8 cellular contexts compared by ENCODE assay signal in the genomic region with DNA sequence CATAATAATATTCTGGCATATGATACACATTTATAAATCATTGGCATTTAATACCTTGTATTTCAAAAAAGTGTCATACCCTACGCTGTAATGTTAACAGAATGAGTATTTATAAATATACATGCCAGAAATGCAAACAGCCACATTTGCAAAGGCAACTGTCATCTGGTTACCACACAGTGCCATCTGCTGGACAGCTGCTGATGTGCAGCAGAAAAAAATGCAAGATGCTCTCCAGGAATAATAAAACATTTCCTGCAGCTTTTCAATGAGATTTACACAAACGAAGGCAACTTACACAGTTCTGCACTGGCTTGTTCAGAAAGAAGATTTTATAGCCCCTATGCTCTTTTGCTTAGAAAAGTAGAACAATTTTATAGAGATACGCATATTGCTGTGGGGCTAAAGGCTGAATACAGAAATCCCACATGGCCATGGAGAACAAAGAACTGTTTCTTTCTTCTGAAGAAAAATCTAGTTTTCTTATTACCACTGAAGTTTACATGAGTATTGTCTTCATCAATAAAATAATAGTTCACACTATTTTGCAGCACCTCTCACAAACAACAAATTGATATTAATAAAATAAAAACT.
DNase-seq lines count a peak whose midpoint lies in the region; ATAC-seq, FAIRE-seq and TF ChIP-seq lines count a peak whose summit lies in the region.

No MANE protein-coding gene starts in this region.

- ATAC-seq in activated T-helper 17 cell treated with anti-CD3 and anti-CD28 coated beads, Interleukin-2, amount 50 U/mL, for 72 hours (replicated peaks), result no peak

- H3K4me1 Mint-ChIP-seq in activated T-helper 17 cell treated with anti-CD3 and anti-CD28 coated beads, Interleukin-2, amount 50 U/mL, for 72 hours, result no peaks in the 10 kb centered on the region

- no peak overlapping the region for H3K27ac Mint-ChIP-seq in activated T-helper 17 cell treated with anti-CD3 and anti-CD28 coated beads, Interleukin-2, amount 50 U/mL, for 72 hours

- H3K4me3 Mint-ChIP-seq in activated T-helper 17 cell treated with anti-CD3 and anti-CD28 coated beads, Interleukin-2, amount 50 U/mL, for 72 hours, result no peak overlapping the region

- peaks cover 3% of the 10 kb centered on the region for H3K27me3 Mint-ChIP-seq in activated T-helper 17 cell treated with anti-CD3 and anti-CD28 coated beads, Interleukin-2, amount 50 U/mL, for 72 hours

- no peak for TF ChIP-seq POLR2A in H54 (IDR thresholded peaks at IDR 0.05; ENCODE audit: low read depth, low read length)

- peak; percentile 82 for FAIRE-seq in H54 (lab: Jason Lieb, UNC)

- no peak overlapping the region for H3K27ac ChIP-seq in caudate nucleus (ENCODE audit: low read depth, low read length)

- no peak overlapping the region for H3K4me3 ChIP-seq in WI38 (ENCODE audit: low read depth, low read length)

- no peaks in the 10 kb centered on the region for H3K36me3 Mint-ChIP-seq in activated T-helper 17 cell treated with anti-CD3 and anti-CD28 coated beads, Interleukin-2, amount 50 U/mL, for 72 hours (ENCODE audit: low read depth)

- no peaks in the 10 kb centered on the region for H3K9me3 Mint-ChIP-seq in activated T-helper 17 cell treated with anti-CD3 and anti-CD28 coated beads, Interleukin-2, amount 50 U/mL, for 72 hours

- DNase-seq in ELF-1 (ENCODE audit: low read depth, low spot score) (peak; percentile 19), H54 (ENCODE audit: insufficient read length, low spot score) (peak; percentile 6), NCI-H1694 (lab: John Stamatoyannopoulos, UW) (peak; percentile 45), caudate nucleus (lab: John Stamatoyannopoulos, UW) (peak in 40 of 61 donors; percentile 1 to 75 (median 8)), left kidney (ENCODE audit: low read depth, low spot score) (peak; percentile 85)
- peak; percentile 63 for DNase-seq in stimulated activated CD4-positive, alpha-beta T cell treated with anti-CD3 and anti-CD28 coated beads, Interleukin-4, amount 100 ng/mL, for 1 hour

- peak; percentile 85 for TF ChIP-seq CTCF in WI38 (IDR thresholded peaks at IDR 0.05; ENCODE audit: low read depth, low read length)

Comparison
In these comparisons a context has a peak if more than half of its experiments do, and no peak if none do; other contexts are left out.
1. DNase-seq: peak in every context shown above with its lines; median percentile 85 in left kidney; 63 in stimulated activated CD4-positive, alpha-beta T cell treated with anti-CD3 and anti-CD28 coated beads, Interleukin-4, amount 100 ng/mL, for 1 hour; 45 in NCI-H1694; 19 in ELF-1; 8 in caudate nucleus; 6 in H54.